17 cellular contexts compared by ENCODE assay signal in the genomic region with DNA sequence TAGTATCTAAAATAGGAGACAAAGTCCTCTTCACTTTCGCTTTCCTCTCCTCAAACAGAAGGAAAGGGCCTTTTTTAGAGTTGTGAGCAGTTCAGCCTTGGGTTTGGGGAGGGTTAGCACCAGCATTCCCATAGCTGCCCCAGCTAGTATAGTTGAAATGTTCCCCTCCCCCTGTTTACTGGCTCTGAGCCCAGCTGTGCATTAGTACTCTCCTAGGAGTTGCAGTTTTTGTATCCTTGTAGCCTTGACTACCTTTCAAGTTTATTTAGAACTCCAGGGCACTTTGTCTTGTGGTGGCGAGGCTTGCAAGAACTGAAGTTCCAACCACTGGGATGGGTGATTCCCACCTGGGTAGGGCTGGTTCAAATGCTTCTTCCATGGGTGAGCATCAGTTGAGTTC.
DNase-seq lines count a peak whose midpoint lies in the region; TF ChIP-seq lines count a peak whose summit lies in the region.
"Had no signal": no experiment of that assay in that cellular context is flagged by ENCODE, and none has a peak within 500 bp of the region (broad histone marks: within the 10 kb centered on the region; RNA-seq: fewer than 3 reads in every experiment).

No MANE protein-coding gene starts in this region.

- no peaks in the 10 kb centered on the region for H3K36me3 ChIP-seq in hepatocyte (replicated peaks; ENCODE audit: insufficient read depth, low read depth)
- H3K36me3 ChIP-seq: prostate gland had no signal

- no peaks in the 10 kb centered on the region for H3K36me3 Mint-ChIP-seq in chondrocyte (ENCODE audit: low read depth)

- WGBS in hepatocyte (ENCODE audit: low lambda C conversion rate, missing lambda C conversion rate): 88% methylated on average over 2 of the region's 2 CpGs

- no peaks in the 10 kb centered on the region for H3K9me2 ChIP-seq in hepatocyte (replicated peaks; ENCODE audit: insufficient read depth)

- no peak overlapping the region for H3K27ac Mint-ChIP-seq in chondrocyte (ENCODE audit: unreplicated experiment)
- H3K27ac Mint-ChIP-seq: activated CD4-positive, alpha-beta T cell treated with anti-CD3 and anti-CD28 coated beads, Interleukin-2, amount 10 ng/mL, durations not matched to agents 24 days and 14 days; mesothelial cell of epicardium; nephron progenitor cell had no signal

- no peaks in the 10 kb centered on the region for H3K4me1 ChIP-seq in hepatocyte (ENCODE audit: insufficient read depth)
- H3K4me1 ChIP-seq: prostate gland had no signal

- H2AFZ ChIP-seq in hepatocyte: no peak overlapping the region

- no peaks in the 10 kb centered on the region for H3K4me1 Mint-ChIP-seq in chondrocyte (ENCODE audit: low read depth)
- H3K4me1 Mint-ChIP-seq: activated CD4-positive, alpha-beta T cell treated with anti-CD3 and anti-CD28 coated beads, Interleukin-2, amount 10 ng/mL, durations not matched to agents 24 days and 14 days had no signal

- H3K9me3 Mint-ChIP-seq in chondrocyte (ENCODE audit: low read depth): no peaks in the 10 kb centered on the region

- H3K79me2 ChIP-seq in hepatocyte: no peaks in the 10 kb centered on the region

- no peaks in the 10 kb centered on the region for H4K20me1 ChIP-seq in hepatocyte (ENCODE audit: insufficient read depth, poor library complexity, severe bottlenecking)

- H3K4me3 ChIP-seq in hepatocyte: no peak overlapping the region
- H3K4me3 ChIP-seq: prostate gland, testis had no signal

- H3K9me3 ChIP-seq in hepatocyte (ENCODE audit: low read depth): no peaks in the 10 kb centered on the region
- H3K9me3 ChIP-seq: prostate gland, testis had no signal

- no peaks in the 10 kb centered on the region for H3K27me3 ChIP-seq in hepatocyte
- H3K27me3 ChIP-seq: testis had no signal

- H3K27ac ChIP-seq in hepatocyte: no peak overlapping the region
- H3K27ac ChIP-seq: prostate gland, testis had no signal

- no peaks in the 10 kb centered on the region for H3K27me3 Mint-ChIP-seq in chondrocyte (ENCODE audit: low read depth)
- H3K27me3 Mint-ChIP-seq: activated CD4-positive, alpha-beta T cell treated with anti-CD3 and anti-CD28 coated beads, Interleukin-2, amount 10 ng/mL, durations not matched to agents 24 days and 14 days had no signal

- no peak overlapping the region for H3K4me2 ChIP-seq in hepatocyte

- peak; percentile 7 for DNase-seq in DMS79 treated with DMSO at 0.1 percent for 48 hours (lab: John Stamatoyannopoulos, UW)
- DNase-seq in HT-29 (ENCODE audit: low spot score): peak; percentile 23
- DNase-seq in NCI-H69 (lab: John Stamatoyannopoulos, UW): peak; percentile 93
- peak; percentile 5 for DNase-seq in hepatocyte (ENCODE audit: low spot score)
- DNase-seq in hypothalamus (lab: John Stamatoyannopoulos, UW): no peak
- DNase-seq in stimulated activated CD4-positive, alpha-beta T cell treated with anti-CD3 and anti-CD28 coated beads, Interleukin-15, amount 100 ng/mL, for 24 hours: no peak
- no peak for DNase-seq in chondrocyte (ENCODE audit: low spot score)
- DNase-seq: activated CD4-positive, alpha-beta T cell treated with anti-CD3 and anti-CD28 coated beads, Interleukin-2, amount 10 ng/mL, durations not matched to agents 24 days and 14 days; activated gamma-delta T cell treated with Interleukin-2 at 50 U/mL for 16 hours; foreskin fibroblast; NCI-H1930; nephron progenitor cell; NK-92 treated with Interleukin-12 subunit alpha and Interleukin-12 subunit beta, amount 100 ng/mL, for 24 hours; SW 1271; testis had no signal

- no peak overlapping the region for H3K4me3 Mint-ChIP-seq in chondrocyte (ENCODE audit: unreplicated experiment)
- H3K4me3 Mint-ChIP-seq: activated CD4-positive, alpha-beta T cell treated with anti-CD3 and anti-CD28 coated beads, Interleukin-2, amount 10 ng/mL, durations not matched to agents 24 days and 14 days; mesothelial cell of epicardium; nephron progenitor cell had no signal

- TF ChIP-seq CTCF in hepatocyte (IDR thresholded peaks at IDR 0.05; ENCODE audit: poor library complexity) (no peak), chondrocyte (IDR thresholded peaks at IDR 0.05) (no peak)

Comparison
In these comparisons a context has a peak if more than half of its experiments do, and no peak if none do; other contexts are left out.
1. DNase-seq: peak in DMS79 treated with DMSO at 0.1 percent for 48 hours (single experiment), HT-29 (single experiment), NCI-H69 (single experiment) and hepatocyte (single experiment); none in hypothalamus (0 of 51), stimulated activated CD4-positive, alpha-beta T cell treated with anti-CD3 and anti-CD28 coated beads, Interleukin-15, amount 100 ng/mL, for 24 hours (single experiment) and chondrocyte (single experiment).